In genomic region chr19:3723883-3724282, GRCh38 we compare ENCODE assay signal across 1 cellular context.
TF ChIP-seq lines count a peak whose summit lies in the region.

No MANE protein-coding gene starts in this region.

TF ChIP-seq in HCT116, 20 proteins besides CTCF, POLR2A, EP300 and RAD21:
- no peak for TF ChIP-seq CEBPB (IDR thresholded peaks at IDR 0.05; ENCODE audit: low read depth)
